In genomic region chr1:160251006-160251405, GRCh38 we compare ENCODE assay signal across 1 cellular context.
TF ChIP-seq lines count a peak whose summit lies in the region.

No MANE protein-coding gene starts in this region.

TF ChIP-seq in IMR-90, 13 proteins besides CTCF, POLR2A, EP300 and RAD21:
- TF ChIP-seq ELK1 (IDR thresholded peaks at IDR 0.05; ENCODE audit: borderline replicate concordance, low read depth, low read length) (no peak), RCOR1 (IDR thresholded peaks at IDR 0.05; ENCODE audit: insufficient replicate concordance, low read length) (no peak), RFX5 (IDR thresholded peaks at IDR 0.05; ENCODE audit: low read depth, low read length) (no peak), CEBPB (IDR thresholded peaks at IDR 0.05; ENCODE audit: low read depth, low read length) (no peak), FOS (IDR thresholded peaks at IDR 0.05; ENCODE audit: low read depth, low read length) (no peak), MAFK (IDR thresholded peaks at IDR 0.05; ENCODE audit: low read depth, low read length) (no peak), MXI1 (IDR thresholded peaks at IDR 0.05; ENCODE audit: borderline replicate concordance, low read depth, low read length) (no peak), SMC3 (IDR thresholded peaks at IDR 0.05; ENCODE audit: low read depth, low read length) (no peak), MAZ (IDR thresholded peaks at IDR 0.05; ENCODE audit: borderline replicate concordance, low read depth, low read length) (no peak)
TF ChIP-seq in IMR-90: peak in this region for 0.
